In genomic region chr2:205509655-205510054, GRCh38 we compare ENCODE assay signal across 23 cellular contexts.
"Had no signal": no experiment of that assay in that cellular context is flagged by ENCODE, and none has a peak within 500 bp of the region (broad histone marks: within the 10 kb centered on the region; RNA-seq: fewer than 3 reads in every experiment).

No MANE protein-coding gene starts in this region.

- H3K27ac Mint-ChIP-seq: immature natural killer cell, naive B cell had no signal

- H3K4me3 ChIP-seq: coronary artery, dorsolateral prefrontal cortex, esophagus muscularis mucosa, gastroesophageal sphincter, heart left ventricle, hepatocyte, left lung, lower lobe of right lung, mucosa of descending colon had no signal

- H3K36me3 Mint-ChIP-seq: immature natural killer cell, naive B cell had no signal

- ATAC-seq: foreskin keratinocyte, gastroesophageal sphincter, heart left ventricle, left cardiac atrium, left lung, left ventricle myocardium superior, lower lobe of right lung, mucosa of descending colon had no signal

- FAIRE-seq: colon, endothelial cell of umbilical vein, frontal cortex, keratinocyte had no signal

- H3K4me3 Mint-ChIP-seq: immature natural killer cell, naive B cell had no signal

- H3K4me1 Mint-ChIP-seq: immature natural killer cell, naive B cell had no signal

- H3K9me3 ChIP-seq: esophagus muscularis mucosa, gastroesophageal sphincter, heart left ventricle, left lung, lower lobe of right lung, mucosa of descending colon had no signal

- H3K4me1 ChIP-seq: foreskin keratinocyte, gastroesophageal sphincter, left lung, lower lobe of right lung had no signal

- DNase-seq: dermis blood vessel endothelial cell; dorsolateral prefrontal cortex; effector CD4-positive, alpha-beta T cell; effector memory CD4-positive, alpha-beta T cell; foreskin keratinocyte; heart left ventricle; hypothalamus; immature natural killer cell; left cardiac atrium; left lung; left ventricle myocardium superior; lower lobe of right lung; mesenchymal stem cell; mucosa of descending colon; naive B cell had no signal

- H3K27me3 ChIP-seq: dorsolateral prefrontal cortex, esophagus muscularis mucosa, foreskin keratinocyte, gastroesophageal sphincter, heart left ventricle, hepatocyte, left lung had no signal

- H3K36me3 ChIP-seq: esophagus muscularis mucosa, gastroesophageal sphincter, heart left ventricle, left lung, lower lobe of right lung had no signal
